ENCODE assay signal across 11 cellular contexts in genomic region chr2:38073211-38074005, GRCh38. TPM values are rescaled to one million over a fixed set of nuclear protein-coding genes. Genes with fewer than 3 reads are reported as not detected.
DNase-seq lines count a peak whose midpoint lies in the region; ATAC-seq and TF ChIP-seq lines count a peak whose summit lies in the region.
"Had no signal": no experiment of that assay in that cellular context is flagged by ENCODE, and none has a peak within 500 bp of the region (broad histone marks: within the 10 kb centered on the region; RNA-seq: fewer than 3 reads in every experiment).

No MANE protein-coding gene starts in this region.

- no peaks in the 10 kb centered on the region for H4K20me1 ChIP-seq in fibroblast of lung (ENCODE audit: control insufficient read depth, extremely low read depth, insufficient read depth, low read length)

- H3K4me1 ChIP-seq in Caco-2: peaks cover under 1% of the 10 kb centered on the region
- peaks cover 6% of the 10 kb centered on the region for H3K4me1 ChIP-seq in fibroblast of lung (ENCODE audit: control insufficient read depth, extremely low read depth, insufficient read depth, low read length)
- no peaks in the 10 kb centered on the region for H3K4me1 ChIP-seq in parathyroid adenoma

- no peaks in the 10 kb centered on the region for H3K36me3 ChIP-seq in Caco-2 (ENCODE audit: control insufficient read depth, insufficient read depth, low read length)
- no peaks in the 10 kb centered on the region for H3K36me3 ChIP-seq in fibroblast of lung (ENCODE audit: control insufficient read depth, insufficient read depth, low read length)
- H3K36me3 ChIP-seq in parathyroid adenoma (ENCODE audit: control insufficient read depth, insufficient read depth, low read length): no peaks in the 10 kb centered on the region

- H3K9me3 ChIP-seq in Caco-2 (no peaks in the 10 kb centered on the region), T-helper 17 cell (ENCODE audit: control insufficient read depth, low read length, poor library complexity, severe bottlenecking) (no peaks in the 10 kb centered on the region), fibroblast of lung (ENCODE audit: control insufficient read depth, insufficient read depth, low read depth, low read length) (no peaks in the 10 kb centered on the region), parathyroid adenoma (ENCODE audit: control insufficient read depth, low read length) (no peaks in the 10 kb centered on the region)

- peaks cover 11% of the 10 kb centered on the region for H3K36me3 Mint-ChIP-seq in Caco-2 (ENCODE audit: insufficient read depth, unreplicated experiment)
- peaks cover 2% of the 10 kb centered on the region for H3K36me3 Mint-ChIP-seq in T-helper 17 cell (ENCODE audit: low read depth)

- intact Hi-C loops in Caco-2 (cut with micrococcal nuclease; ENCODE audit: unreplicated experiment): no loop called here

- H3K27me3 Mint-ChIP-seq in Caco-2 (ENCODE audit: insufficient read depth, unreplicated experiment) (no peaks in the 10 kb centered on the region), T-helper 17 cell (peaks cover 43% of the 10 kb centered on the region)

- no peak overlapping the region for H3K4me2 ChIP-seq in fibroblast of lung (ENCODE audit: extremely low read depth, insufficient read depth, low read length)
- H3K4me2 ChIP-seq in parathyroid adenoma (ENCODE audit: low read length): peak overlapping the region; percentile 20

- no peaks in the 10 kb centered on the region for H3K9me3 Mint-ChIP-seq in Caco-2 (ENCODE audit: unreplicated experiment)
- H3K9me3 Mint-ChIP-seq: HFFc6 had no signal

- H3K27me3 ChIP-seq in Caco-2 (replicated peaks; ENCODE audit: control insufficient read depth, insufficient read depth, low read length) (no peaks in the 10 kb centered on the region), fibroblast of lung (ENCODE audit: control insufficient read depth, insufficient read depth, low read length) (peaks cover 12% of the 10 kb centered on the region), parathyroid adenoma (ENCODE audit: control insufficient read depth, insufficient read depth, low read length) (peaks cover 12% of the 10 kb centered on the region)

- H3K4me1 Mint-ChIP-seq in Caco-2 (ENCODE audit: low read depth, unreplicated experiment): peaks cover 6% of the 10 kb centered on the region
- peaks cover 8% of the 10 kb centered on the region for H3K4me1 Mint-ChIP-seq in T-helper 17 cell

- no peak overlapping the region for H3K27ac ChIP-seq in fibroblast of lung (ENCODE audit: insufficient read depth, low read length)
- H3K27ac ChIP-seq in parathyroid adenoma: no peak overlapping the region

- H3K4me3 Mint-ChIP-seq in Caco-2 (ENCODE audit: unreplicated experiment) (no peak overlapping the region), T-helper 17 cell (peak overlapping the region; percentile 75)
- H3K4me3 Mint-ChIP-seq: HFFc6 had no signal

- TF ChIP-seq CTCF in Caco-2 (IDR thresholded peaks at IDR 0.05; ENCODE audit: insufficient read depth in 1 of 2, low read depth in 1 of 2, low read length in 1 of 2, severe bottlenecking in 1 of 2, unreplicated experiment in 1 of 2) (no peak), fibroblast of lung (conservative IDR thresholded peaks at IDR 0.05 in 1 of 2, IDR thresholded peaks at IDR 0.05 in 1 of 2; ENCODE audit: low read depth in 1 of 2, low read length in 2 of 2) (no peak), parathyroid adenoma (IDR thresholded peaks at IDR 0.05) (no peak)

- TSS peak; percentile 9 for BruUV-seq in Caco-2 (replicated peaks; lab: Mats Ljungman, UMichigan)

- H2AFZ ChIP-seq in fibroblast of lung (ENCODE audit: low read length) (no peak overlapping the region), parathyroid adenoma (no peak overlapping the region)

- H3K79me2 ChIP-seq in fibroblast of lung (ENCODE audit: control insufficient read depth, insufficient read depth, low read length): peaks cover 2% of the 10 kb centered on the region
- H3K79me2 ChIP-seq in parathyroid adenoma: no peaks in the 10 kb centered on the region

- H3K27ac Mint-ChIP-seq in Caco-2 (ENCODE audit: unreplicated experiment): no peak overlapping the region
- no peak overlapping the region for H3K27ac Mint-ChIP-seq in T-helper 17 cell
- H3K27ac Mint-ChIP-seq: HFFc6 had no signal

- H3K4me3 ChIP-seq in Caco-2 (ENCODE audit: low read depth, low read length): no peak overlapping the region
- H3K4me3 ChIP-seq in fibroblast of lung (replicated peaks in 1 of 4; ENCODE audit: control extremely low read depth in 1 of 4, insufficient read depth in 1 of 4, low read depth in 3 of 4, low read length in 4 of 4): peak overlapping the region; percentile 3 to 67 (median 44)
- H3K4me3 ChIP-seq in parathyroid adenoma (ENCODE audit: low read depth, low read length): peak overlapping the region; percentile 26

- H3K9ac ChIP-seq in fibroblast of lung (ENCODE audit: insufficient read depth, low read length) (no peak overlapping the region), parathyroid adenoma (no peak overlapping the region)

- DNase-seq in Caco-2 (no peak), T-helper 17 cell (no peak), fibroblast of lung (ENCODE audit: low read depth in 2 of 2) (peak in 1 of 2 donors; percentile 21), cerebellum (ENCODE audit: low spot score) (no peak)
- DNase-seq in stimulated activated CD8-positive, alpha-beta memory T cell treated with anti-CD3 and anti-CD28 coated beads, Interleukin-4, amount 100 ng/mL, for 48 hours: no peak
- DNase-seq: HFFc6, NCI-H1092 treated with DMSO at 0.1 percent for 48 hours had no signal

- POLR2A ChIA-PET in Caco-2 (lab: Charles Lee): no interaction called here

- CTCF ChIA-PET in Caco-2 (lab: Charles Lee): no interaction called here

- ATAC-seq in T-helper 17 cell (no peak), GM19397 (IDR thresholded peaks at IDR 0.05; ENCODE audit: unreplicated experiment) (no peak), GM19455 (IDR thresholded peaks at IDR 0.05; ENCODE audit: unreplicated experiment) (no peak)
- ATAC-seq: activated CD4-positive, CD25-positive, alpha-beta regulatory T cell treated with anti-CD3 and anti-CD28 coated beads, Interleukin-2, amount 50 U/mL, for 24 hours had no signal

RNA-seq across cellular contexts. Expression of gene CYP1B1, which starts 2.5 kb away (rescaled TPM):
- total RNA-seq in Caco-2 (2022): 1.3 and 1.8 TPM in 2 replicates
- 1 to 10 TPM in 1 of 2 donors, under 1 TPM in 1; 0.44 to 1.4 TPM for total RNA-seq in T-helper 17 cell
- total RNA-seq in fibroblast of lung: 94.1 and 97.3 TPM in 2 replicates
- 26.1 and 43.2 TPM in 2 replicates for polyA plus RNA-seq in fibroblast of lung
- 35.8 and 57.1 TPM in 2 replicates for polyA plus RNA-seq in fibroblast of lung (2012)
- polyA minus RNA-seq in fibroblast of lung (ENCODE audit: low replicate concordance): 147 and 148 TPM in 2 replicates
- total RNA-seq in cerebellum: 23.7 TPM
